ENCODE assay signal across 17 cellular contexts in the genomic region with DNA sequence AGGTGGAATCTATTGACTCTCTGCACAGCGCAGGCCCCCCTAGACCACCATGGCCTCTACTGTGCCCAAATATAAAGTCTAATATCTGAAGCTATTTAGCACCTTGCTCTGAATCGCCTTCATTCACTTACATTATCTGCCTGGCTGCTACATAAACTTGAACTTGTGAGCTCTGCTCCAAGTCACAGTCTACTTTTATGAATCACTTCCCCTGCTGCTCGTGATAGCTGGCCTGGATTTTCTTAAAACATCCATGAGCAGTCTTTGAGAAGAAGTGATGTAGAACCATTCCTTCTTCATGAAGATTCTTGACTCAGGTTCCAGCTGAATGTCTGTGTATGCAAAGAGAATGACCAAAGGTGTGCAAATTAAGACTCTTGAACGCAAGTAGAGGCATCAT.
DNase-seq lines count a peak whose midpoint lies in the region; ATAC-seq, FAIRE-seq and TF ChIP-seq lines count a peak whose summit lies in the region.
"Had no signal": no experiment of that assay in that cellular context is flagged by ENCODE, and none has a peak within 500 bp of the region (broad histone marks: within the 10 kb centered on the region; RNA-seq: fewer than 3 reads in every experiment).

No MANE protein-coding gene starts in this region.

- intact Hi-C loops in Right ventricle myocardium superior (cut with DNase I), result no loop called here

- ATAC-seq in HG02588 (IDR thresholded peaks at IDR 0.05; ENCODE audit: unreplicated experiment), result no peak
- no peak for ATAC-seq in Right ventricle myocardium superior (ENCODE audit: poor library complexity)

- DNase-seq in A172 (ENCODE audit: low spot score) (peak; percentile 54), HT1080 (ENCODE audit: low read depth) (peak; percentile 72), bronchial epithelial cell (ENCODE audit: low read depth) (peak; percentile 60), glomerular visceral epithelial cell (ENCODE audit: extremely low spot score) (peak; percentile 57), Right ventricle myocardium superior (no peak), NCI-H146 (lab: John Stamatoyannopoulos, UW) (no peak), NCI-H69 (lab: John Stamatoyannopoulos, UW) (no peak)
- DNase-seq: 8988T; activated CD4-positive, alpha-beta memory T cell treated with anti-CD3 and anti-CD28 coated beads, Interleukin-2, amount 10 ng/mL, durations not matched to agents 7 days and 5 days; activated naive CD4-positive, alpha-beta T cell treated with anti-CD3 and anti-CD28 coated beads for 36 hours; activated T-cell treated with anti-CD3 and anti-CD28 coated beads, Interleukin-2, amount 50 U/mL, for 1 hour; DMS 273 treated with DMSO at 0.1 percent for 48 hours; NCI-H446 treated with DMSO at 0.1 percent for 48 hours; spleen; T-helper 1 cell had no signal

- no peaks in the 10 kb centered on the region for H3K36me3 ChIP-seq in bronchial epithelial cell (ENCODE audit: control insufficient read depth, insufficient read depth, low read length)
- H3K36me3 ChIP-seq: spleen, suprapubic skin had no signal

- no peaks in the 10 kb centered on the region for H3K27me3 ChIP-seq in bronchial epithelial cell (ENCODE audit: control insufficient read depth, insufficient read depth, low read length)
- H3K27me3 ChIP-seq: spleen, suprapubic skin had no signal

- H3K4me3 ChIP-seq in bronchial epithelial cell (ENCODE audit: low read depth, low read length), result no peak overlapping the region
- H3K4me3 ChIP-seq: spleen, suprapubic skin had no signal

- no peak for FAIRE-seq in bronchial epithelial cell (lab: Jason Lieb, UNC)

- TF ChIP-seq CTCF in bronchial epithelial cell (IDR thresholded peaks at IDR 0.05; ENCODE audit: insufficient read depth, low read length, severe bottlenecking), result no peak

Comparison
In these comparisons a context has a peak if more than half of its experiments do, and no peak if none do; other contexts are left out.
1. DNase-seq: peak in A172 (single experiment), HT1080 (single experiment), bronchial epithelial cell (single experiment) and glomerular visceral epithelial cell (single experiment); none in Right ventricle myocardium superior (single experiment), NCI-H146 (single experiment) and NCI-H69 (single experiment).